Comparison of ENCODE assay signal across 8 cellular contexts in genomic region chr9:104968025-104968982, GRCh38. TPM values are rescaled to one million over a fixed set of nuclear protein-coding genes. Genes with fewer than 3 reads are reported as not detected.
A peak's percentile ranks its signal among the peaks of the same experiment; 100 is the strongest.
DNase-seq lines count a peak whose midpoint lies in the region; ATAC-seq, FAIRE-seq and TF ChIP-seq lines count a peak whose summit lies in the region.

No MANE protein-coding gene starts in this region.

- peak overlapping the region; percentile 99 for H3K4me2 ChIP-seq in keratinocyte (ENCODE audit: control insufficient read depth, extremely low read depth, insufficient read depth, low read depth, low read length)

- no peaks in the 10 kb centered on the region for H3K79me2 ChIP-seq in keratinocyte (ENCODE audit: control insufficient read depth, insufficient read depth, low read length)

- peak overlapping the region; percentile 88 for H3K9ac ChIP-seq in keratinocyte (ENCODE audit: control insufficient read depth, extremely low read depth, insufficient read depth, low read length)

- H3K9me3 ChIP-seq in keratinocyte (ENCODE audit: control insufficient read depth, low read depth, low read length), result no peaks in the 10 kb centered on the region

- ATAC-seq in GM18909 (IDR thresholded peaks at IDR 0.05; ENCODE audit: poor library complexity, unreplicated experiment) (peak; percentile 99), HG03196 (IDR thresholded peaks at IDR 0.05; ENCODE audit: unreplicated experiment) (peak; percentile 99)
- peak; percentile 96 to 98 for ATAC-seq in activated CD4-positive, CD25-positive, alpha-beta regulatory T cell treated with anti-CD3 and anti-CD28 coated beads, Interleukin-2, amount 50 U/mL, for 24 hours

- H3K27me3 ChIP-seq in keratinocyte (ENCODE audit: control insufficient read depth, extremely low read depth, insufficient read depth, low read length), result no peaks in the 10 kb centered on the region

- H4K20me1 ChIP-seq in keratinocyte (ENCODE audit: control insufficient read depth, extremely low read depth, insufficient read depth, low read length), result no peaks in the 10 kb centered on the region

- H3K27ac ChIP-seq in keratinocyte (ENCODE audit: control insufficient read depth, insufficient read depth, low read length), result peak overlapping the region; percentile 88

- H3K4me1 ChIP-seq in keratinocyte (ENCODE audit: control insufficient read depth, extremely low read depth, insufficient read depth, low read length), result peaks cover 6% of the 10 kb centered on the region

- TF ChIP-seq CTCF in keratinocyte (optimal IDR thresholded peaks at IDR 0.05 in 1 of 3, IDR thresholded peaks at IDR 0.05 in 1 of 3, conservative IDR thresholded peaks at IDR 0.05 in 1 of 3; ENCODE audit: extremely low read depth in 1 of 3, insufficient read depth in 2 of 3, low read length in 3 of 3), result no peak

- DNase-seq in AG08395 (ENCODE audit: low spot score), result peak; percentile 89
- peak; percentile 86 for DNase-seq in NCI-H345 treated with DMSO at 0.1 percent for 48 hours (lab: John Stamatoyannopoulos, UW; ENCODE audit: unreplicated experiment)
- DNase-seq in central memory CD4-positive, alpha-beta T cell, result peak; percentile 87
- peak; percentile 28 for DNase-seq in keratinocyte (ENCODE audit: low read depth, low spot score)
- peak; percentile 83 for DNase-seq in stimulated activated CD4-positive, alpha-beta T cell treated with anti-CD3 and anti-CD28 coated beads, Interleukin-12 subunit alpha, Interleukin-12 subunit beta, amount 100 ng/mL, for 4 hours

- peak overlapping the region; percentile 57 to 97 (median 90) for H3K4me3 ChIP-seq in keratinocyte (ENCODE audit: control insufficient read depth in 2 of 3, extremely low read depth in 1 of 3, insufficient read depth in 2 of 3, low read depth in 1 of 3, low read length in 3 of 3)

- no peaks in the 10 kb centered on the region for H3K36me3 ChIP-seq in keratinocyte (ENCODE audit: control insufficient read depth in 2 of 2, extremely low read depth in 1 of 2, insufficient read depth in 2 of 2, low read length in 2 of 2)

- peak overlapping the region; percentile 99 for H2AFZ ChIP-seq in keratinocyte (ENCODE audit: control insufficient read depth, low read length)

- H3K9me1 ChIP-seq in keratinocyte (ENCODE audit: control insufficient read depth, extremely low read depth, insufficient read depth, low read length), result no peaks in the 10 kb centered on the region

- FAIRE-seq in keratinocyte (lab: Jason Lieb, UNC), result peak; percentile 20

- dilution Hi-C loops in keratinocyte (cut with MboI; ENCODE audit: extremely low pct_ligation_motif_present, low sequenced_read_pairs), result no loop called here

RNA-seq across cellular contexts. Expression of gene ABCA1, which starts 40.3 kb away (rescaled TPM):
- 20.8 to 35.9 TPM (median 23.0 TPM) in 3 replicates for polyA plus RNA-seq in keratinocyte
- polyA plus RNA-seq in keratinocyte (2011; ENCODE audit: low read depth), result 2.5 TPM
- polyA plus RNA-seq in keratinocyte (2011; cell fraction: cytosol; rRNA removed), result 4.2 and 6.8 TPM in 2 replicates
- 45.6 and 53.6 TPM in 2 replicates for polyA plus RNA-seq in keratinocyte (2011; cell fraction: nucleus; rRNA removed)
- polyA plus RNA-seq in keratinocyte (2012; ENCODE audit: low replicate concordance), result 4.2 and 27.7 TPM in 2 replicates
- polyA minus RNA-seq in keratinocyte, result 262 to 318 TPM (median 305 TPM) in 3 replicates
- polyA minus RNA-seq in keratinocyte (2011; cell fraction: cytosol; rRNA and poly(A)+ RNA removed), result 47.2 TPM
- 243 and 353 TPM in 2 replicates for polyA minus RNA-seq in keratinocyte (2011; cell fraction: nucleus; rRNA and poly(A)+ RNA removed)

Comparison
In these comparisons a context has a peak if more than half of its experiments do, and no peak if none do; other contexts are left out.
1. Peak in every context shown above with its lines: DNase-seq, ATAC-seq, H3K4me3 ChIP-seq and H3K27ac ChIP-seq.
2. DNase-seq: peak in every context shown above with its lines; median percentile 89 in AG08395; 87 in central memory CD4-positive, alpha-beta T cell; 86 in NCI-H345 treated with DMSO at 0.1 percent for 48 hours; 83 in stimulated activated CD4-positive, alpha-beta T cell treated with anti-CD3 and anti-CD28 coated beads, Interleukin-12 subunit alpha, Interleukin-12 subunit beta, amount 100 ng/mL, for 4 hours; 28 in keratinocyte.